Comparison of ENCODE assay signal across 1 cellular context in the genomic region with DNA sequence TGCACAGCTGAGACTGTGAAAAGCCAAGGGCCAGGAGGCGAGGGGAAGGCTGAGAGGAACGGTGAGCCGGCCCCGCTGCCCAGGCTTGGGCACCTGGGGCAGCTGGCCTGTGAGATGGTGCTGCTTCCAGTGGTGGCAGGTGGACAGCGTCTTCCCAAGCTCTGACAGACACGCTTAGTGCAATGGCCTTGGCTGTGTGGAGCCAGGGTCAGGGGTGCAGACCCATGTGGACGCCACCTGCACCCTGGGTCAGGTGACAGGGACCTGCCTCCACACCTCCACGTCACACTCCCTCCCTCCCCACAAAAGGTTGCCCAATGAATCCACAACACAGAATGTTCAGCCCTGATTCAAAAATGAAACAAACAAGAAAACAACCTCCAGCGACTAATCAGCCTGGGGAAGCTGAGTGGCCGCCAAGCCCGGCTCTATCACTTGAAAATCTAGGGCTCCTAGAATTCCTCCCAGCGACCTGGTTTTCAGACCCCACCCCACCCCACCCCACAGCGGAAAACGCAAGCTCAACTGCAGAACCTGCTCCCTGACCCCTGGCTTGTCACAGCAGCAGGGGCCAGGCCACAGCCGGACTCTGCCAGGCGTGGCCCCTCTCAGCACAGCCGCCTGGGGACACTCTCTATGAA.
TF ChIP-seq lines count a peak whose summit lies in the region.

No MANE protein-coding gene starts in this region.

TF ChIP-seq in HepG2, 621 proteins besides CTCF, POLR2A, EP300 and RAD21 (continued from another document):
- TF ChIP-seq, protein P1, sequence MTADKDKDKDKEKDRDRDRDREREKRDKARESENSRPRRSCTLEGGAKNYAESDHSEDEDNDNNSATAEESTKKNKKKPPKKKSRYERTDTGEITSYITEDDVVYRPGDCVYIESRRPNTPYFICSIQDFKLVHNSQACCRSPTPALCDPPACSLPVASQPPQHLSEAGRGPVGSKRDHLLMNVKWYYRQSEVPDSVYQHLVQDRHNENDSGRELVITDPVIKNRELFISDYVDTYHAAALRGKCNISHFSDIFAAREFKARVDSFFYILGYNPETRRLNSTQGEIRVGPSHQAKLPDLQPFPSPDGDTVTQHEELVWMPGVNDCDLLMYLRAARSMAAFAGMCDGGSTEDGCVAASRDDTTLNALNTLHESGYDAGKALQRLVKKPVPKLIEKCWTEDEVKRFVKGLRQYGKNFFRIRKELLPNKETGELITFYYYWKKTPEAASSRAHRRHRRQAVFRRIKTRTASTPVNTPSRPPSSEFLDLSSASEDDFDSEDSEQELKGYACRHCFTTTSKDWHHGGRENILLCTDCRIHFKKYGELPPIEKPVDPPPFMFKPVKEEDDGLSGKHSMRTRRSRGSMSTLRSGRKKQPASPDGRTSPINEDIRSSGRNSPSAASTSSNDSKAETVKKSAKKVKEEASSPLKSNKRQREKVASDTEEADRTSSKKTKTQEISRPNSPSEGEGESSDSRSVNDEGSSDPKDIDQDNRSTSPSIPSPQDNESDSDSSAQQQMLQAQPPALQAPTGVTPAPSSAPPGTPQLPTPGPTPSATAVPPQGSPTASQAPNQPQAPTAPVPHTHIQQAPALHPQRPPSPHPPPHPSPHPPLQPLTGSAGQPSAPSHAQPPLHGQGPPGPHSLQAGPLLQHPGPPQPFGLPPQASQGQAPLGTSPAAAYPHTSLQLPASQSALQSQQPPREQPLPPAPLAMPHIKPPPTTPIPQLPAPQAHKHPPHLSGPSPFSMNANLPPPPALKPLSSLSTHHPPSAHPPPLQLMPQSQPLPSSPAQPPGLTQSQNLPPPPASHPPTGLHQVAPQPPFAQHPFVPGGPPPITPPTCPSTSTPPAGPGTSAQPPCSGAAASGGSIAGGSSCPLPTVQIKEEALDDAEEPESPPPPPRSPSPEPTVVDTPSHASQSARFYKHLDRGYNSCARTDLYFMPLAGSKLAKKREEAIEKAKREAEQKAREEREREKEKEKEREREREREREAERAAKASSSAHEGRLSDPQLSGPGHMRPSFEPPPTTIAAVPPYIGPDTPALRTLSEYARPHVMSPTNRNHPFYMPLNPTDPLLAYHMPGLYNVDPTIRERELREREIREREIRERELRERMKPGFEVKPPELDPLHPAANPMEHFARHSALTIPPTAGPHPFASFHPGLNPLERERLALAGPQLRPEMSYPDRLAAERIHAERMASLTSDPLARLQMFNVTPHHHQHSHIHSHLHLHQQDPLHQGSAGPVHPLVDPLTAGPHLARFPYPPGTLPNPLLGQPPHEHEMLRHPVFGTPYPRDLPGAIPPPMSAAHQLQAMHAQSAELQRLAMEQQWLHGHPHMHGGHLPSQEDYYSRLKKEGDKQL (CRISPR knock-in tag; IDR thresholded peaks at IDR 0.05; ENCODE audit: low read depth): no peak
- TF ChIP-seq ZFP82 (CRISPR knock-in tag; IDR thresholded peaks at IDR 0.05; ENCODE audit: borderline replicate concordance) (no peak), NR2F6 (IDR thresholded peaks at IDR 0.05) (no peak), NR2F6 (CRISPR knock-in tag; IDR thresholded peaks at IDR 0.05) (peak; percentile 24; the same call in 1 of the 2 replicates), KDM5B (CRISPR knock-in tag; IDR thresholded peaks at IDR 0.05; ENCODE audit: borderline replicate concordance) (0 out of 2 replicates have a peak, but pooled peaks have one; percentile 25), HNF4A (CRISPR knock-in tag; IDR thresholded peaks at IDR 0.05) (peak; percentile 20; the same call in 1 of the 2 replicates), NR2F1 (CRISPR knock-in tag; IDR thresholded peaks at IDR 0.05) (0 out of 4 replicates have a peak, but pooled peaks of 1 of the 2 experiments have one; percentile 19), KLF15 (CRISPR knock-in tag; IDR thresholded peaks at IDR 0.05; ENCODE audit: borderline replicate concordance) (no peak), TGIF2 (CRISPR knock-in tag; IDR thresholded peaks at IDR 0.05) (no peak)
- TF ChIP-seq, protein P2, sequence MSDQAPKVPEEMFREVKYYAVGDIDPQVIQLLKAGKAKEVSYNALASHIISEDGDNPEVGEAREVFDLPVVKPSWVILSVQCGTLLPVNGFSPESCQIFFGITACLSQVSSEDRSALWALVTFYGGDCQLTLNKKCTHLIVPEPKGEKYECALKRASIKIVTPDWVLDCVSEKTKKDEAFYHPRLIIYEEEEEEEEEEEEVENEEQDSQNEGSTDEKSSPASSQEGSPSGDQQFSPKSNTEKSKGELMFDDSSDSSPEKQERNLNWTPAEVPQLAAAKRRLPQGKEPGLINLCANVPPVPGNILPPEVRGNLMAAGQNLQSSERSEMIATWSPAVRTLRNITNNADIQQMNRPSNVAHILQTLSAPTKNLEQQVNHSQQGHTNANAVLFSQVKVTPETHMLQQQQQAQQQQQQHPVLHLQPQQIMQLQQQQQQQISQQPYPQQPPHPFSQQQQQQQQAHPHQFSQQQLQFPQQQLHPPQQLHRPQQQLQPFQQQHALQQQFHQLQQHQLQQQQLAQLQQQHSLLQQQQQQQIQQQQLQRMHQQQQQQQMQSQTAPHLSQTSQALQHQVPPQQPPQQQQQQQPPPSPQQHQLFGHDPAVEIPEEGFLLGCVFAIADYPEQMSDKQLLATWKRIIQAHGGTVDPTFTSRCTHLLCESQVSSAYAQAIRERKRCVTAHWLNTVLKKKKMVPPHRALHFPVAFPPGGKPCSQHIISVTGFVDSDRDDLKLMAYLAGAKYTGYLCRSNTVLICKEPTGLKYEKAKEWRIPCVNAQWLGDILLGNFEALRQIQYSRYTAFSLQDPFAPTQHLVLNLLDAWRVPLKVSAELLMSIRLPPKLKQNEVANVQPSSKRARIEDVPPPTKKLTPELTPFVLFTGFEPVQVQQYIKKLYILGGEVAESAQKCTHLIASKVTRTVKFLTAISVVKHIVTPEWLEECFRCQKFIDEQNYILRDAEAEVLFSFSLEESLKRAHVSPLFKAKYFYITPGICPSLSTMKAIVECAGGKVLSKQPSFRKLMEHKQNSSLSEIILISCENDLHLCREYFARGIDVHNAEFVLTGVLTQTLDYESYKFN (CRISPR knock-in tag; conservative IDR thresholded peaks at IDR 0.05): 0 out of 2 replicates have a peak, but pooled peaks have one; percentile 13
- TF ChIP-seq, protein P3, sequence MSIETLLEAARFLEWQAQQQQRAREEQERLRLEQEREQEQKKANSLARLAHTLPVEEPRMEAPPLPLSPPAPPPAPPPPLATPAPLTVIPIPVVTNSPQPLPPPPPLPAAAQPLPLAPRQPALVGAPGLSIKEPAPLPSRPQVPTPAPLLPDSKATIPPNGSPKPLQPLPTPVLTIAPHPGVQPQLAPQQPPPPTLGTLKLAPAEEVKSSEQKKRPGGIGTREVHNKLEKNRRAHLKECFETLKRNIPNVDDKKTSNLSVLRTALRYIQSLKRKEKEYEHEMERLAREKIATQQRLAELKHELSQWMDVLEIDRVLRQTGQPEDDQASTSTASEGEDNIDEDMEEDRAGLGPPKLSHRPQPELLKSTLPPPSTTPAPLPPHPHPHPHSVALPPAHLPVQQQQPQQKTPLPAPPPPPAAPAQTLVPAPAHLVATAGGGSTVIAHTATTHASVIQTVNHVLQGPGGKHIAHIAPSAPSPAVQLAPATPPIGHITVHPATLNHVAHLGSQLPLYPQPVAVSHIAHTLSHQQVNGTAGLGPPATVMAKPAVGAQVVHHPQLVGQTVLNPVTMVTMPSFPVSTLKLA (IDR thresholded peaks at IDR 0.05): peak; percentile 7; the same call in 1 of the 2 replicates
- TF ChIP-seq, protein P4, sequence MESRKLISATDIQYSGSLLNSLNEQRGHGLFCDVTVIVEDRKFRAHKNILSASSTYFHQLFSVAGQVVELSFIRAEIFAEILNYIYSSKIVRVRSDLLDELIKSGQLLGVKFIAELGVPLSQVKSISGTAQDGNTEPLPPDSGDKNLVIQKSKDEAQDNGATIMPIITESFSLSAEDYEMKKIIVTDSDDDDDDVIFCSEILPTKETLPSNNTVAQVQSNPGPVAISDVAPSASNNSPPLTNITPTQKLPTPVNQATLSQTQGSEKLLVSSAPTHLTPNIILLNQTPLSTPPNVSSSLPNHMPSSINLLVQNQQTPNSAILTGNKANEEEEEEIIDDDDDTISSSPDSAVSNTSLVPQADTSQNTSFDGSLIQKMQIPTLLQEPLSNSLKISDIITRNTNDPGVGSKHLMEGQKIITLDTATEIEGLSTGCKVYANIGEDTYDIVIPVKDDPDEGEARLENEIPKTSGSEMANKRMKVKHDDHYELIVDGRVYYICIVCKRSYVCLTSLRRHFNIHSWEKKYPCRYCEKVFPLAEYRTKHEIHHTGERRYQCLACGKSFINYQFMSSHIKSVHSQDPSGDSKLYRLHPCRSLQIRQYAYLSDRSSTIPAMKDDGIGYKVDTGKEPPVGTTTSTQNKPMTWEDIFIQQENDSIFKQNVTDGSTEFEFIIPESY (CRISPR knock-in tag; IDR thresholded peaks at IDR 0.05): no peak
- TF ChIP-seq, protein P5, sequence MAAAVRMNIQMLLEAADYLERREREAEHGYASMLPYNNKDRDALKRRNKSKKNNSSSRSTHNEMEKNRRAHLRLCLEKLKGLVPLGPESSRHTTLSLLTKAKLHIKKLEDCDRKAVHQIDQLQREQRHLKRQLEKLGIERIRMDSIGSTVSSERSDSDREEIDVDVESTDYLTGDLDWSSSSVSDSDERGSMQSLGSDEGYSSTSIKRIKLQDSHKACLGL (CRISPR knock-in tag; IDR thresholded peaks at IDR 0.05): no peak
- TF ChIP-seq, protein P6, sequence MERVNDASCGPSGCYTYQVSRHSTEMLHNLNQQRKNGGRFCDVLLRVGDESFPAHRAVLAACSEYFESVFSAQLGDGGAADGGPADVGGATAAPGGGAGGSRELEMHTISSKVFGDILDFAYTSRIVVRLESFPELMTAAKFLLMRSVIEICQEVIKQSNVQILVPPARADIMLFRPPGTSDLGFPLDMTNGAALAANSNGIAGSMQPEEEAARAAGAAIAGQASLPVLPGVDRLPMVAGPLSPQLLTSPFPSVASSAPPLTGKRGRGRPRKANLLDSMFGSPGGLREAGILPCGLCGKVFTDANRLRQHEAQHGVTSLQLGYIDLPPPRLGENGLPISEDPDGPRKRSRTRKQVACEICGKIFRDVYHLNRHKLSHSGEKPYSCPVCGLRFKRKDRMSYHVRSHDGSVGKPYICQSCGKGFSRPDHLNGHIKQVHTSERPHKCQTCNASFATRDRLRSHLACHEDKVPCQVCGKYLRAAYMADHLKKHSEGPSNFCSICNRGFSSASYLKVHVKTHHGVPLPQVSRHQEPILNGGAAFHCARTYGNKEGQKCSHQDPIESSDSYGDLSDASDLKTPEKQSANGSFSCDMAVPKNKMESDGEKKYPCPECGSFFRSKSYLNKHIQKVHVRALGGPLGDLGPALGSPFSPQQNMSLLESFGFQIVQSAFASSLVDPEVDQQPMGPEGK (CRISPR knock-in tag; IDR thresholded peaks at IDR 0.05): no peak
TF ChIP-seq in HepG2: peak in this region for 19.
